ENCODE assay signal across 25 cellular contexts in genomic region chr6:18266524-18266908, GRCh38.
"Had no signal": no experiment of that assay in that cellular context is flagged by ENCODE, and none has a peak within 500 bp of the region (broad histone marks: within the 10 kb centered on the region; RNA-seq: fewer than 3 reads in every experiment).

No MANE protein-coding gene starts in this region.

- H3K27ac ChIP-seq: adrenal gland, body of pancreas, cardiac muscle cell, coronary artery, epithelial cell of prostate, heart left ventricle had no signal

- H3K27me3 ChIP-seq: adrenal gland, body of pancreas, cardiac muscle cell, heart left ventricle had no signal

- H3K36me3 ChIP-seq: adrenal gland, cardiac muscle cell had no signal

- ATAC-seq: activated CD4-positive, alpha-beta T cell treated with anti-CD3 and anti-CD28 coated beads for 36 hours; activated CD8-positive, alpha-beta memory T cell treated with anti-CD3 and anti-CD28 coated beads, Interleukin-2, amount 10 ng/mL, durations not matched to agents 7 days and 5 days; activated CD8-positive, alpha-beta T cell treated with anti-CD3 and anti-CD28 coated beads, Interleukin-2, amount 10 ng/mL, durations not matched to agents 7 days and 5 days; activated naive CD8-positive, alpha-beta T cell treated with anti-CD3 and anti-CD28 coated beads, Interleukin-2, amount 50 U/mL, for 24 hours; body of pancreas; heart left ventricle had no signal

- H3K9me3 ChIP-seq: adrenal gland, body of pancreas, heart left ventricle had no signal

- DNase-seq: activated CD4-positive, alpha-beta memory T cell treated with anti-CD3 and anti-CD28 coated beads for 36 hours; activated CD4-positive, alpha-beta T cell treated with anti-CD3 and anti-CD28 coated beads for 36 hours; activated CD4-positive, alpha-beta T cell treated with anti-CD3 and anti-CD28 coated beads, Interleukin-2, amount 10 ng/mL, durations not matched to agents 24 days and 14 days; activated CD4-positive, CD25-positive, alpha-beta regulatory T cell; activated CD4-positive, CD25-positive, alpha-beta regulatory T cell treated with anti-CD3 and anti-CD28 coated beads, Interleukin-2, amount 50 U/mL, for 72 hours; activated CD8-positive, alpha-beta memory T cell treated with anti-CD3 and anti-CD28 coated beads, Interleukin-2, amount 10 ng/mL, durations not matched to agents 7 days and 5 days; activated CD8-positive, alpha-beta memory T cell treated with anti-CD3 and anti-CD28 coated beads, Interleukin-2, amount 50 U/mL, for 4 hours; activated CD8-positive, alpha-beta T cell treated with anti-CD3 and anti-CD28 coated beads, Interleukin-2, amount 10 ng/mL, durations not matched to agents 7 days and 5 days; activated effector memory CD4-positive, alpha-beta T cell treated with anti-CD3 and anti-CD28 coated beads, Interleukin-2, amount 50 U/mL, for 16 hours; activated naive CD4-positive, alpha-beta T cell treated with anti-CD3 and anti-CD28 coated beads for 36 hours; activated naive CD8-positive, alpha-beta T cell treated with anti-CD3 and anti-CD28 coated beads for 36 hours; activated naive CD8-positive, alpha-beta T cell treated with anti-CD3 and anti-CD28 coated beads, Interleukin-2, amount 50 U/mL, for 24 hours; activated T-cell treated with anti-CD3 and anti-CD28 coated beads, Interleukin-2, amount 50 U/mL, for 1 hour; activated T-cell treated with anti-CD3 and anti-CD28 coated beads, Interleukin-2, amount 50 U/mL, for 48 hours; adrenal gland; amygdala; body of pancreas; effector CD4-positive, alpha-beta T cell; foreskin fibroblast; glutamatergic neuron; heart left ventricle; T-helper 2 cell had no signal

- H3K4me3 ChIP-seq: adrenal gland, body of pancreas, cardiac muscle cell, coronary artery, heart left ventricle had no signal
